ENCODE assay signal across 18 cellular contexts in the genomic region with DNA sequence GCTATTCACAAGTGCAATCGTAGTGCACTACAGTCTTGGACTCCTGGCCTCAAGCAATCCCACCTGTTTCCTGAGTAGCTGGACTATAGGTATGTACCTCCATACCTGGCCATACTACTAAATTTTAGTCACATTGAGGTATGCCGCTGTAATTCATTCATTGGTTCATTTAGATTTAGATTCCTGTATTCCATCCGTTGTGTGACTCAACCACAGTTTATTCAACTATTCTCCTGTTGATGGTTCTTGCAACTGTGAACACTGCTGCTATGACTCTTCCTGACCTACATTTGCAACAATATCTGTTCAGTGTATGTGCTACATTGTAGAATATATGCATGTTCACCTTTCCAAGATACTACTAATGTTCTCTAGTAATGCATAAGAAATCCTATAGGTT. TPM values are rescaled to one million over a fixed set of nuclear protein-coding genes. Genes with fewer than 3 reads are reported as not detected.
"Had no signal": no experiment of that assay in that cellular context is flagged by ENCODE, and none has a peak within 500 bp of the region (broad histone marks: within the 10 kb centered on the region; RNA-seq: fewer than 3 reads in every experiment).

No MANE protein-coding gene starts in this region.

- H3K4me1 ChIP-seq: right lobe of liver had no signal

- H3K27me3 ChIP-seq: gastroesophageal sphincter, right lobe of liver had no signal

- H3K9me3 Mint-ChIP-seq: immature natural killer cell; naive thymus-derived CD8-positive, alpha-beta T cell; type B pancreatic cell had no signal

- H3K36me3 ChIP-seq: gastroesophageal sphincter, neutrophil, right lobe of liver had no signal

- H3K4me1 Mint-ChIP-seq: immature natural killer cell; naive thymus-derived CD8-positive, alpha-beta T cell had no signal

- H3K4me3 Mint-ChIP-seq: immature natural killer cell; naive thymus-derived CD8-positive, alpha-beta T cell; type B pancreatic cell had no signal

- H3K27ac Mint-ChIP-seq: immature natural killer cell; naive thymus-derived CD8-positive, alpha-beta T cell; type B pancreatic cell had no signal

- H3K9me3 ChIP-seq: gastroesophageal sphincter, mucosa of descending colon, neutrophil, psoas muscle, right lobe of liver had no signal

- H3K36me3 Mint-ChIP-seq: immature natural killer cell; naive thymus-derived CD8-positive, alpha-beta T cell; type B pancreatic cell had no signal

- ATAC-seq: esophagus mucosa; gastroesophageal sphincter; left colon; mucosa of descending colon; naive thymus-derived CD8-positive, alpha-beta T cell; psoas muscle had no signal

- DNase-seq: effector CD4-positive, alpha-beta T cell; glutamatergic neuron; immature natural killer cell; left colon; left ventricle myocardium superior; mucosa of descending colon; naive thymus-derived CD8-positive, alpha-beta T cell; psoas muscle; retina; right lobe of liver; stimulated activated naive CD4-positive, alpha-beta T cell treated with Interleukin-2 at 50 U/mL for 16 hours had no signal

- H3K27me3 Mint-ChIP-seq: naive thymus-derived CD8-positive, alpha-beta T cell had no signal

- H3K4me3 ChIP-seq: coronary artery, gastroesophageal sphincter, lung, mucosa of descending colon, psoas muscle, right lobe of liver had no signal

- H3K27ac ChIP-seq: coronary artery, neutrophil, psoas muscle, right lobe of liver had no signal

RNA-seq across cellular contexts. Expression of gene ZCCHC24, which starts 8.0 kb away (rescaled TPM):
- polyA plus RNA-seq: neural cell had no signal
